1 cellular context compared by ENCODE assay signal in the genomic region with DNA sequence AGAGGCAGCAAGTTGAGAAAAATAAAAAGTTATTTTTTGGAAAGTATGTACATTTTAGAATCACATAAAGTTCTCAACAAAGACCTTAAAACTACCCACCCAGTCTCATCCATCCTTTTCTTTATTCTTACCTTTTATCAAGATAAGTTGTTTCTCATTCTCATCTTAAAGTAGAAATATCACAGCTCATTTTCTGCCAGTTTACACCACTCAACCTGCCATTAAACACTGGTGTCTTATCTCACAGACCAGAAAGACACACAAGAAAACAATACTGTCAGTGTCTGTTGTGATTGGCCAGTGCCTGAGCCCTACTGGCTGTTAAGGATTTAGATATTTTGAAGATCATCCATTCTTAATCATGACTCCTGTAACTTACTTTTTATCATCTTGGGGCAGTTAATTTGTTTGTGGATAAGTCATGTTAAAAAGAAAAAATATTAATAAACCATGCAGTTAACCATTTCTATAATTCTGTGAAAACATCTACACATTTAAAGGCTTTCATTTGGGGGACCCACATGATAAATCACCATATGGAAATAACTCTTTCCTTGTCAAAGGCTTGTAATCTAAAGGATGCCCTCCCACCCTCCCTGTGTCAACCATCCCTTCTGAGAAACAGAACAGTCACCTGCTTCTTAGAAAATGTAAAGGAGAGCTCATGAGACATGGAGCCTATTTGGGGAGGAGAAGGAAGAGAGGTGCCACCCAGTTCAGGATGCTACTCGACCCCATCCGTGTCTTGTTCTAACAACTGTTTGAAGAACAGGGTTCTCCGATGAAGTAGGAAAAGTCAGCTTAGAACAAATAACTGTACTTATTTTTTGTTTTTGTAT.
A peak's percentile ranks its signal among the peaks of the same experiment; 100 is the strongest.
TF ChIP-seq lines count a peak whose summit lies in the region.

No MANE protein-coding gene starts in this region.

TF ChIP-seq in K562, 482 proteins besides CTCF, POLR2A, EP300 and RAD21 (continued from another document and continues in another):
- TF ChIP-seq, protein P1, sequence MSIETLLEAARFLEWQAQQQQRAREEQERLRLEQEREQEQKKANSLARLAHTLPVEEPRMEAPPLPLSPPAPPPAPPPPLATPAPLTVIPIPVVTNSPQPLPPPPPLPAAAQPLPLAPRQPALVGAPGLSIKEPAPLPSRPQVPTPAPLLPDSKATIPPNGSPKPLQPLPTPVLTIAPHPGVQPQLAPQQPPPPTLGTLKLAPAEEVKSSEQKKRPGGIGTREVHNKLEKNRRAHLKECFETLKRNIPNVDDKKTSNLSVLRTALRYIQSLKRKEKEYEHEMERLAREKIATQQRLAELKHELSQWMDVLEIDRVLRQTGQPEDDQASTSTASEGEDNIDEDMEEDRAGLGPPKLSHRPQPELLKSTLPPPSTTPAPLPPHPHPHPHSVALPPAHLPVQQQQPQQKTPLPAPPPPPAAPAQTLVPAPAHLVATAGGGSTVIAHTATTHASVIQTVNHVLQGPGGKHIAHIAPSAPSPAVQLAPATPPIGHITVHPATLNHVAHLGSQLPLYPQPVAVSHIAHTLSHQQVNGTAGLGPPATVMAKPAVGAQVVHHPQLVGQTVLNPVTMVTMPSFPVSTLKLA (conservative IDR thresholded peaks at IDR 0.05), result 0 out of 4 replicates have a peak, but pooled peaks of 1 of the 2 experiments have one; percentile 30
- TF ChIP-seq ZEB2 (IDR thresholded peaks at IDR 0.05) (peak; percentile 74), POLR2AphosphoS5 (IDR thresholded peaks at IDR 0.05; ENCODE audit: control insufficient read depth, insufficient read depth, low read depth, low read length) (peak; percentile 58; the same call in 1 of the 2 replicates), NFRKB (IDR thresholded peaks at IDR 0.05; ENCODE audit: low read depth) (peak; percentile 60), HDAC1 (IDR thresholded peaks at IDR 0.05) (peak in 1 of 2 experiments; percentile 78; a peak in 2 of 4 replicates), ILK (tag; IDR thresholded peaks at IDR 0.05; ENCODE audit: borderline replicate concordance, low read depth) (no peak), JUND (IDR thresholded peaks at IDR 0.05; ENCODE audit: borderline replicate concordance, low read depth, low read length) (peak; percentile 65; the same call in 1 of the 2 replicates), JUND (tag; IDR thresholded peaks at IDR 0.05; ENCODE audit: borderline replicate concordance, low read depth, low read length) (peak; percentile 33; the same call in 1 of the 3 replicates), MLLT1 (IDR thresholded peaks at IDR 0.05) (peak; percentile 94 to 95), FOXJ2 (tag; IDR thresholded peaks at IDR 0.05) (no peak), FOSL1 (tag; conservative IDR thresholded peaks at IDR 0.05) (peak; percentile 60), KDM5B (IDR thresholded peaks at IDR 0.05; ENCODE audit: insufficient replicate concordance, low read depth, low read length) (peak; percentile 37), ZMIZ1 (IDR thresholded peaks at IDR 0.05; ENCODE audit: low read depth in 2 of 2, low read length in 2 of 2) (peak in 1 of 2 experiments; percentile 78; a peak in 1 of 4 replicates), BCOR (IDR thresholded peaks at IDR 0.05) (peak; percentile 32; the same call in 1 of the 2 replicates), ZBTB1 (CRISPR knock-in tag; IDR thresholded peaks at IDR 0.05; ENCODE audit: borderline replicate concordance, low read depth) (no peak), CBFA2T3 (IDR thresholded peaks at IDR 0.05) (peak; percentile 92), MTA3 (IDR thresholded peaks at IDR 0.05; ENCODE audit: borderline replicate concordance) (0 out of 2 replicates have a peak, but pooled peaks have one; percentile 41), ZFP1 (CRISPR knock-in tag; IDR thresholded peaks at IDR 0.05) (no peak), SMAD1 (IDR thresholded peaks at IDR 0.05; ENCODE audit: low read depth, low read length, partially characterized antibody) (peak; percentile 68), MBD1 (CRISPR knock-in tag; IDR thresholded peaks at IDR 0.05) (no peak), SOX6 (IDR thresholded peaks at IDR 0.05) (peak; percentile 99), HMGN3 (IDR thresholded peaks at IDR 0.05; ENCODE audit: borderline replicate concordance, extremely low read depth, insufficient read length, low read depth, low read length) (peak; percentile 68), TEAD4 (IDR thresholded peaks at IDR 0.05; ENCODE audit: low read length) (peak; percentile 91), TEAD4 (CRISPR knock-in tag; IDR thresholded peaks at IDR 0.05; ENCODE audit: borderline replicate concordance) (no peak), MAFG (tag; conservative IDR thresholded peaks at IDR 0.05) (0 out of 2 replicates have a peak, but pooled peaks have one; percentile 6), CCNT2 (IDR thresholded peaks at IDR 0.05; ENCODE audit: borderline replicate concordance, extremely low read depth, insufficient read length, low read depth, low read length) (peak; percentile 66), NCOR1 (IDR thresholded peaks at IDR 0.05) (peak; percentile 87), ADNP (tag; IDR thresholded peaks at IDR 0.05) (peak; percentile 57; the same call in 1 of the 2 replicates), BRF1 (IDR thresholded peaks at IDR 0.05; ENCODE audit: borderline replicate concordance, extremely low read depth, insufficient read length) (no peak), CC2D1A (IDR thresholded peaks at IDR 0.05) (peak; percentile 78), TBP (optimal IDR thresholded peaks at IDR 0.05; ENCODE audit: low read depth, low read length) (peak; percentile 71), SIRT6 (IDR thresholded peaks at IDR 0.05; ENCODE audit: low read depth, low read length) (no peak), TBL1XR1 (IDR thresholded peaks at IDR 0.05; ENCODE audit: low read length in 2 of 2) (peak in 1 of 2 experiments; percentile 70; a peak in 2 of 4 replicates), RCOR1 (IDR thresholded peaks at IDR 0.05; ENCODE audit: borderline replicate concordance in 1 of 2, low read depth in 2 of 2, low read length in 2 of 2) (peak; percentile 52 to 82; a peak in 1 of 4 replicates), KLF16 (IDR thresholded peaks at IDR 0.05) (peak; percentile 53), PBX2 (CRISPR knock-in tag; IDR thresholded peaks at IDR 0.05; ENCODE audit: low read depth) (no peak), PBX2 (tag; conservative IDR thresholded peaks at IDR 0.05; ENCODE audit: low read depth) (peak; percentile 82), RBM14 (IDR thresholded peaks at IDR 0.05; ENCODE audit: borderline replicate concordance, insufficient read depth, low read depth, low read length) (no peak), NFIC (IDR thresholded peaks at IDR 0.05) (peak; percentile 54), SMAD2 (IDR thresholded peaks at IDR 0.05; ENCODE audit: low read depth, low read length) (no peak), NR3C1 (CRISPR knock-in tag; IDR thresholded peaks at IDR 0.05) (no peak), FOXM1 (IDR thresholded peaks at IDR 0.05; ENCODE audit: low read depth) (peak; percentile 82), FOXM1 (CRISPR knock-in tag; IDR thresholded peaks at IDR 0.05; ENCODE audit: low read depth) (no peak), ZNF23 (CRISPR knock-in tag; IDR thresholded peaks at IDR 0.05) (no peak; the same call in 1 of the 2 replicates), POLR2H (tag; IDR thresholded peaks at IDR 0.05; ENCODE audit: low read depth) (peak; percentile 79), LEF1 (IDR thresholded peaks at IDR 0.05) (peak; percentile 62), HLTF (IDR thresholded peaks at IDR 0.05) (no peak), TAF1 (IDR thresholded peaks at IDR 0.05; ENCODE audit: control insufficient read depth, extremely low read depth, insufficient read depth, low read length, severe bottlenecking) (peak; percentile 40), TCF3 (CRISPR knock-in tag; IDR thresholded peaks at IDR 0.05) (peak; percentile 80), SPI1 (IDR thresholded peaks at IDR 0.05; ENCODE audit: borderline replicate concordance, low read depth, low read length) (no peak)
- TF ChIP-seq, protein P2, sequence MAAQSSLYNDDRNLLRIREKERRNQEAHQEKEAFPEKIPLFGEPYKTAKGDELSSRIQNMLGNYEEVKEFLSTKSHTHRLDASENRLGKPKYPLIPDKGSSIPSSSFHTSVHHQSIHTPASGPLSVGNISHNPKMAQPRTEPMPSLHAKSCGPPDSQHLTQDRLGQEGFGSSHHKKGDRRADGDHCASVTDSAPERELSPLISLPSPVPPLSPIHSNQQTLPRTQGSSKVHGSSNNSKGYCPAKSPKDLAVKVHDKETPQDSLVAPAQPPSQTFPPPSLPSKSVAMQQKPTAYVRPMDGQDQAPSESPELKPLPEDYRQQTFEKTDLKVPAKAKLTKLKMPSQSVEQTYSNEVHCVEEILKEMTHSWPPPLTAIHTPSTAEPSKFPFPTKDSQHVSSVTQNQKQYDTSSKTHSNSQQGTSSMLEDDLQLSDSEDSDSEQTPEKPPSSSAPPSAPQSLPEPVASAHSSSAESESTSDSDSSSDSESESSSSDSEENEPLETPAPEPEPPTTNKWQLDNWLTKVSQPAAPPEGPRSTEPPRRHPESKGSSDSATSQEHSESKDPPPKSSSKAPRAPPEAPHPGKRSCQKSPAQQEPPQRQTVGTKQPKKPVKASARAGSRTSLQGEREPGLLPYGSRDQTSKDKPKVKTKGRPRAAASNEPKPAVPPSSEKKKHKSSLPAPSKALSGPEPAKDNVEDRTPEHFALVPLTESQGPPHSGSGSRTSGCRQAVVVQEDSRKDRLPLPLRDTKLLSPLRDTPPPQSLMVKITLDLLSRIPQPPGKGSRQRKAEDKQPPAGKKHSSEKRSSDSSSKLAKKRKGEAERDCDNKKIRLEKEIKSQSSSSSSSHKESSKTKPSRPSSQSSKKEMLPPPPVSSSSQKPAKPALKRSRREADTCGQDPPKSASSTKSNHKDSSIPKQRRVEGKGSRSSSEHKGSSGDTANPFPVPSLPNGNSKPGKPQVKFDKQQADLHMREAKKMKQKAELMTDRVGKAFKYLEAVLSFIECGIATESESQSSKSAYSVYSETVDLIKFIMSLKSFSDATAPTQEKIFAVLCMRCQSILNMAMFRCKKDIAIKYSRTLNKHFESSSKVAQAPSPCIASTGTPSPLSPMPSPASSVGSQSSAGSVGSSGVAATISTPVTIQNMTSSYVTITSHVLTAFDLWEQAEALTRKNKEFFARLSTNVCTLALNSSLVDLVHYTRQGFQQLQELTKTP (IDR thresholded peaks at IDR 0.05; ENCODE audit: low read depth in 1 of 2, partially characterized antibody in 2 of 2), result peak; percentile 49 to 85
